29 cellular contexts compared by ENCODE assay signal in genomic region chr21:14881863-14882262, GRCh38.
"Had no signal": no experiment of that assay in that cellular context is flagged by ENCODE, and none has a peak within 500 bp of the region (broad histone marks: within the 10 kb centered on the region; RNA-seq: fewer than 3 reads in every experiment).

No MANE protein-coding gene starts in this region.

- H3K9me3 ChIP-seq: ovary, psoas muscle, right lobe of liver, sigmoid colon, stomach, thoracic aorta, thyroid gland, tibial nerve, upper lobe of right lung, uterus had no signal

- H3K36me3 Mint-ChIP-seq: naive thymus-derived CD8-positive, alpha-beta T cell; natural killer cell treated with Interleukin-12 subunit alpha and Interleukin-12 subunit beta and Interleukin-15 and Interleukin-18, amount 100 ng/mL, for 72 hours; stimulated activated effector memory CD8-positive, alpha-beta T cell treated with anti-CD3 and anti-CD28 coated beads, Interleukin-12 subunit alpha, Interleukin-12 subunit beta, amount 100 ng/mL, for 72 hours had no signal

- H3K27ac ChIP-seq: ovary, parathyroid adenoma, psoas muscle, right lobe of liver, sigmoid colon, stomach, thoracic aorta, thyroid gland, tibial nerve, upper lobe of right lung, uterus had no signal

- H2AFZ ChIP-seq: parathyroid adenoma had no signal

- H3K27me3 Mint-ChIP-seq: naive thymus-derived CD8-positive, alpha-beta T cell; progenitor cell of endocrine pancreas; stimulated activated naive B cell treated with anti-CD40 and anti-IgM and Interleukin-4, amounts not matched to agents 10 μg/mL and 1 μg/mL and 100 μg/mL, for 72 hours; stimulated activated naive CD8-positive, alpha-beta T cell treated with anti-CD3 and anti-CD28 coated beads, Interleukin-15, Interleukin-2, amounts not matched to agents 100 ng/mL and 50 ng/mL, for 24 hours; type B pancreatic cell had no signal

- H3K27ac Mint-ChIP-seq: naive thymus-derived CD8-positive, alpha-beta T cell; natural killer cell treated with Interleukin-12 subunit alpha and Interleukin-12 subunit beta and Interleukin-15 and Interleukin-18, amount 100 ng/mL, for 72 hours; nephron progenitor cell; progenitor cell of endocrine pancreas; stimulated activated effector memory CD8-positive, alpha-beta T cell treated with anti-CD3 and anti-CD28 coated beads, Interleukin-12 subunit alpha, Interleukin-12 subunit beta, amount 100 ng/mL, for 72 hours; stimulated activated naive B cell treated with anti-CD40 and anti-IgM and Interleukin-4, amounts not matched to agents 10 μg/mL and 1 μg/mL and 100 μg/mL, for 72 hours; stimulated activated naive CD8-positive, alpha-beta T cell treated with anti-CD3 and anti-CD28 coated beads, Interleukin-15, Interleukin-2, amounts not matched to agents 100 ng/mL and 50 ng/mL, for 24 hours; type B pancreatic cell had no signal

- H3K4me3 Mint-ChIP-seq: naive thymus-derived CD8-positive, alpha-beta T cell; natural killer cell treated with Interleukin-12 subunit alpha and Interleukin-12 subunit beta and Interleukin-15 and Interleukin-18, amount 100 ng/mL, for 72 hours; nephron progenitor cell; neural crest cell; stimulated activated effector memory CD8-positive, alpha-beta T cell treated with anti-CD3 and anti-CD28 coated beads, Interleukin-12 subunit alpha, Interleukin-12 subunit beta, amount 100 ng/mL, for 72 hours; stimulated activated naive B cell treated with anti-CD40 and anti-IgM and Interleukin-4, amounts not matched to agents 10 μg/mL and 1 μg/mL and 100 μg/mL, for 72 hours; stimulated activated naive CD8-positive, alpha-beta T cell treated with anti-CD3 and anti-CD28 coated beads, Interleukin-15, Interleukin-2, amounts not matched to agents 100 ng/mL and 50 ng/mL, for 24 hours; type B pancreatic cell had no signal

- H3K9me3 Mint-ChIP-seq: natural killer cell treated with Interleukin-12 subunit alpha and Interleukin-12 subunit beta and Interleukin-15 and Interleukin-18, amount 100 ng/mL, for 72 hours; stimulated activated effector memory CD8-positive, alpha-beta T cell treated with anti-CD3 and anti-CD28 coated beads, Interleukin-12 subunit alpha, Interleukin-12 subunit beta, amount 100 ng/mL, for 72 hours; stimulated activated naive CD8-positive, alpha-beta T cell treated with anti-CD3 and anti-CD28 coated beads, Interleukin-15, Interleukin-2, amounts not matched to agents 100 ng/mL and 50 ng/mL, for 24 hours had no signal

- H3K27me3 ChIP-seq: ovary, right lobe of liver, sigmoid colon, stomach, thyroid gland, tibial nerve, upper lobe of right lung, uterus had no signal

- H3K4me1 Mint-ChIP-seq: stimulated activated effector memory CD8-positive, alpha-beta T cell treated with anti-CD3 and anti-CD28 coated beads, Interleukin-12 subunit alpha, Interleukin-12 subunit beta, amount 100 ng/mL, for 72 hours had no signal

- H3K4me3 ChIP-seq: ovary, psoas muscle, right lobe of liver, sigmoid colon, stomach, thoracic aorta, thyroid gland, tibial nerve, upper lobe of right lung, uterus had no signal

- H3K9ac ChIP-seq: parathyroid adenoma had no signal

- H3K79me2 ChIP-seq: parathyroid adenoma had no signal

- H3K36me3 ChIP-seq: ovary, right lobe of liver, sigmoid colon, stomach, thoracic aorta, thyroid gland, tibial nerve, upper lobe of right lung, uterus had no signal

- ATAC-seq: naive thymus-derived CD8-positive, alpha-beta T cell; natural killer cell treated with Interleukin-12 subunit alpha and Interleukin-12 subunit beta and Interleukin-15 and Interleukin-18, amount 100 ng/mL, for 72 hours; psoas muscle; right cardiac atrium; right lobe of liver; stimulated activated effector memory CD8-positive, alpha-beta T cell treated with anti-CD3 and anti-CD28 coated beads, Interleukin-12 subunit alpha, Interleukin-12 subunit beta, amount 100 ng/mL, for 72 hours; stimulated activated naive B cell treated with anti-CD40 and anti-IgM and Interleukin-4, amounts not matched to agents 10 μg/mL and 1 μg/mL and 100 μg/mL, for 72 hours; upper lobe of right lung had no signal

- DNase-seq: naive thymus-derived CD8-positive, alpha-beta T cell; nephron progenitor cell; occipital lobe; ovary; posterior cingulate gyrus; psoas muscle; right cardiac atrium; right lobe of liver; sigmoid colon; small intestine; stimulated activated CD4-positive, alpha-beta T cell treated with anti-CD3 and anti-CD28 coated beads, Interleukin-15, amount 100 ng/mL, for 24 hours; stimulated activated CD4-positive, alpha-beta T cell treated with anti-CD3 and anti-CD28 coated beads, Interleukin-2, amount 100 ng/mL, for 24 hours; stimulated activated CD4-positive, alpha-beta T cell treated with anti-CD3 and anti-CD28 coated beads, Interleukin-2, amount 100 ng/mL, for 48 hours; stimulated activated CD4-positive, alpha-beta T cell treated with anti-CD3 and anti-CD28 coated beads, Interleukin-4, amount 100 ng/mL, for 24 hours; stimulated activated naive B cell treated with anti-CD40 and anti-IgM and Interleukin-4, amounts not matched to agents 10 μg/mL and 1 μg/mL and 100 μg/mL, for 72 hours; stimulated activated naive CD4-positive, alpha-beta T cell treated with Interleukin-2 at 50 U/mL for 16 hours; stomach; thyroid gland; upper lobe of right lung; uterus had no signal

- H3K4me1 ChIP-seq: parathyroid adenoma, psoas muscle, uterus had no signal
